Comparison of ENCODE assay signal across 8 cellular contexts in the genomic region with DNA sequence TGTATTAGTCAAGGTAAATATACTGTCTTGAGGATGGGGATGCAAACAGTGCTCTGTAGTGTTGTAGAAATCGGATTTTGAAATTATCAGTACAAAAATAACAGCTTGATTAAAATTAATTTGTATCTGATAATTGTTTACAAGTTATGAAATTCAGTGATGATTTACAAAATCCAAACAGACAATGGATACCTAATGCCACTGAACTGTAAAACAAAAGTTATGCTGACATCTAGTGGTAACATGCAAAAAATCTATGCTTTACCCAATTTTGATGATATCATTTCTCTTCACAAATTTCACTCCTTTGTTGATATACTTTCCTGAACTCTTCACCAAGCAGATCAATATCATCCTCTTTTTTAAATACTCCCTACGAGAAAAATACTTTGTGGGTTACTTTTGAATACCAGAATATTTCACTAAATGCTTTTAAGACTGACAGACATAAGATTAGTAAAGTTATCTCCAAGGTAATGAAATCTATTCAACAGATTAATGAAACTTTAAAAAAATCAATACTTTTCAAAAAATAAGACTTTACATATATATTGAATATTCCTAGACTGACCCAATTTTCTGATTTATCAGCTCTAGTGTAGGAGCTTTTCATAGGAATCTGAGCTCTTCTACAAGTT. TPM values are rescaled to one million over a fixed set of nuclear protein-coding genes. Genes with fewer than 3 reads are reported as not detected.
DNase-seq lines count a peak whose midpoint lies in the region; ATAC-seq and TF ChIP-seq lines count a peak whose summit lies in the region.

No MANE protein-coding gene starts in this region.

- no peak for TF ChIP-seq EP300 in SK-N-SH (IDR thresholded peaks at IDR 0.05; ENCODE audit: borderline replicate concordance in 1 of 2, low read depth in 1 of 2, low read length in 1 of 2)

- peaks cover 9% of the 10 kb centered on the region for H3F3A ChIP-seq in SK-N-SH (replicated peaks; ENCODE audit: insufficient read depth)

- POLR2A ChIA-PET in SK-N-SH (lab: Yijun Ruan, JAX): no interaction called here

- no peak for TF ChIP-seq POLR2A in thyroid gland (IDR thresholded peaks at IDR 0.05)

- H3K4me3 ChIP-seq in Jurkat, Clone E6-1 (ENCODE audit: low read length): no peak overlapping the region
- no peak overlapping the region; a peak in 1 of 4 replicates for H3K4me3 ChIP-seq in SK-N-SH (ENCODE audit: low read depth in 2 of 2, low read length in 1 of 2)
- no peak overlapping the region for H3K4me3 ChIP-seq in thyroid gland (replicated peaks in 1 of 3)

- H3K9ac ChIP-seq in SK-N-SH: no peak overlapping the region

- no peaks in the 10 kb centered on the region for H3K9me3 ChIP-seq in SK-N-SH
- no peaks in the 10 kb centered on the region for H3K9me3 ChIP-seq in thyroid gland

- intact Hi-C loops in thyroid gland (cut with DNase I): no loop called here

- H4K20me1 ChIP-seq in SK-N-SH (ENCODE audit: insufficient read depth): no peaks in the 10 kb centered on the region

- H2AFZ ChIP-seq in SK-N-SH (ENCODE audit: low read depth): no peak overlapping the region; the same call in 1 of the 2 replicates

- peak; percentile 70 for TF ChIP-seq CTCF in SK-N-SH (IDR thresholded peaks at IDR 0.05)
- peak in 5 of 6 experiments; percentile 8 to 55 (median 32) for TF ChIP-seq CTCF in thyroid gland (IDR thresholded peaks at IDR 0.05)

- WGBS in SK-N-SH (ENCODE audit: low lambda C conversion rate): 0% methylated on average over 2 of the region's 2 CpGs
- WGBS in thyroid gland, 2 donors: 30 to 38% methylated on average over 2 of the region's 2 CpGs

- CTCF ChIA-PET in SK-N-SH (lab: Yijun Ruan, JAX): interaction anchor here (0.6 to 5.4 kb wide), 33 partner anchors 11 to 573 kb away, joined by 3 to 77 read pairs (median 3); partner anchors contain the start of genes MNS1 and NEDD4

- no peak for ATAC-seq in HG03175 (IDR thresholded peaks at IDR 0.05; ENCODE audit: unreplicated experiment)

- no peaks in the 10 kb centered on the region for H3K9me2 ChIP-seq in SK-N-SH

- H3K27me3 ChIP-seq in SK-N-SH (ENCODE audit: insufficient read depth) (no peaks in the 10 kb centered on the region), thyroid gland (no peaks in the 10 kb centered on the region)

- peak; percentile 84 for TF ChIP-seq RAD21 in SK-N-SH (IDR thresholded peaks at IDR 0.05; ENCODE audit: low read length)

- H3K79me2 ChIP-seq in SK-N-SH (ENCODE audit: insufficient read depth): no peaks in the 10 kb centered on the region; the same call in 1 of the 2 replicates

- H3K27ac ChIP-seq in SK-N-SH (ENCODE audit: low read depth in 2 of 2, low read length in 1 of 2) (no peak overlapping the region), thyroid gland (no peak overlapping the region)

- H3K36me3 ChIP-seq in SK-N-SH (replicated peaks in 1 of 2; ENCODE audit: control insufficient read depth in 1 of 2, insufficient read depth in 2 of 2, low read length in 1 of 2) (peaks cover 13 to 15% of the 10 kb centered on the region in 2 experiments), thyroid gland (no peaks in the 10 kb centered on the region)

- no peaks in the 10 kb centered on the region for H3K4me1 ChIP-seq in SK-N-SH (ENCODE audit: control insufficient read depth in 1 of 2, insufficient read depth in 2 of 2, low read depth in 1 of 2, low read length in 1 of 2)
- no peaks in the 10 kb centered on the region for H3K4me1 ChIP-seq in thyroid gland

- DNase-seq in SIG-M5 treated with dmso at 0.1 percent for 504 hours (lab: John Stamatoyannopoulos, UW; ENCODE audit: unreplicated experiment) (peak; percentile 42), SIG-M5 (lab: John Stamatoyannopoulos, UW) (no peak), SK-N-SH (peak; percentile 21), germinal center (ENCODE audit: low spot score) (peak; percentile 38), thyroid gland (no peak)
- peak; percentile 34 for DNase-seq in Jurkat, Clone E6-1 (ENCODE audit: low read depth, low spot score)
- DNase-seq in central memory CD4-positive, alpha-beta T cell: no peak

- no peak overlapping the region for H3K4me2 ChIP-seq in SK-N-SH

TF ChIP-seq in SK-N-SH, 30 proteins besides CTCF, POLR2A, EP300 and RAD21:
- TF ChIP-seq, protein P1, sequence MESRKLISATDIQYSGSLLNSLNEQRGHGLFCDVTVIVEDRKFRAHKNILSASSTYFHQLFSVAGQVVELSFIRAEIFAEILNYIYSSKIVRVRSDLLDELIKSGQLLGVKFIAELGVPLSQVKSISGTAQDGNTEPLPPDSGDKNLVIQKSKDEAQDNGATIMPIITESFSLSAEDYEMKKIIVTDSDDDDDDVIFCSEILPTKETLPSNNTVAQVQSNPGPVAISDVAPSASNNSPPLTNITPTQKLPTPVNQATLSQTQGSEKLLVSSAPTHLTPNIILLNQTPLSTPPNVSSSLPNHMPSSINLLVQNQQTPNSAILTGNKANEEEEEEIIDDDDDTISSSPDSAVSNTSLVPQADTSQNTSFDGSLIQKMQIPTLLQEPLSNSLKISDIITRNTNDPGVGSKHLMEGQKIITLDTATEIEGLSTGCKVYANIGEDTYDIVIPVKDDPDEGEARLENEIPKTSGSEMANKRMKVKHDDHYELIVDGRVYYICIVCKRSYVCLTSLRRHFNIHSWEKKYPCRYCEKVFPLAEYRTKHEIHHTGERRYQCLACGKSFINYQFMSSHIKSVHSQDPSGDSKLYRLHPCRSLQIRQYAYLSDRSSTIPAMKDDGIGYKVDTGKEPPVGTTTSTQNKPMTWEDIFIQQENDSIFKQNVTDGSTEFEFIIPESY (IDR thresholded peaks at IDR 0.05; ENCODE audit: borderline replicate concordance, low read depth): no peak
- no peak for TF ChIP-seq GATA2 (CRISPR knock-in tag; IDR thresholded peaks at IDR 0.05)
- TF ChIP-seq SMC3 (IDR thresholded peaks at IDR 0.05; ENCODE audit: low read depth, low read length): peak; percentile 47
- no peak for TF ChIP-seq FOXJ3 (CRISPR knock-in tag; IDR thresholded peaks at IDR 0.05)

RNA-seq across cellular contexts. Expression of gene MNS1, which starts 36.0 kb away (rescaled TPM):
- 1.3 TPM for polyA plus RNA-seq in Jurkat, Clone E6-1 (2012; ENCODE audit: insufficient read depth, insufficient read length)
- polyA plus RNA-seq in SK-N-SH (2012; rRNA removed): 0.42 and 0.90 TPM in 2 replicates
- polyA plus RNA-seq in SK-N-SH (2012; cell fraction: cytosol; rRNA removed): 0.90 and 1.5 TPM in 2 replicates
- 0.36 and 0.50 TPM in 2 replicates for polyA plus RNA-seq in SK-N-SH (2012; cell fraction: nucleus; rRNA removed)
- 1 to 10 TPM in 3 of 4 donors, under 1 TPM in 1; 0.78 to 1.6 (median 1.4) TPM for total RNA-seq in thyroid gland

Comparison
In these comparisons a context has a peak if more than half of its experiments do, and no peak if none do; other contexts are left out.
1. DNase-seq: peak in SIG-M5 treated with dmso at 0.1 percent for 504 hours (single experiment), Jurkat, Clone E6-1 (single experiment), SK-N-SH (single experiment) and germinal center (single experiment); none in SIG-M5 (single experiment), thyroid gland (0 of 2) and central memory CD4-positive, alpha-beta T cell (single experiment).